Comparison of ENCODE assay signal across 19 cellular contexts in the genomic region with DNA sequence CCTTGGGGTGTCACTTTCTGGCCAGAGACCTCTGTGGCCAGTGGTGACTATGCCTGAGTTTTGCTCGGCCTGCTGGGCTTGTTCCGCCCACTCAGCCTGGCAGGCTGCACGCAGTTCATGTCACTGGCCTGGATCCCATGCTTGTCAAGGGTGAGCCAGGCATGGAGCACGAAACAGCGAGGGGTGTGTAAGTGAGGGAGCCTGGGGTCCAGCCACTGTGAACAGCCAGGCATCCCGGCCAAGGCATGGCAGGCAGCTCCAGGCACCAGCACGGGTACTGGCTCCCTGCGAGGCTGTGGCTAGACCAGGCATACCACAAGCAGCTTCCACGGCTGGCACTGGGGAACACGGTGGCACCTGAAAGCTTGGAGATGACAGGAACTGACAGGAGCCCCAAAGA.
"Had no signal": no experiment of that assay in that cellular context is flagged by ENCODE, and none has a peak within 500 bp of the region (broad histone marks: within the 10 kb centered on the region; RNA-seq: fewer than 3 reads in every experiment).

No MANE protein-coding gene starts in this region.

- H3K4me3 ChIP-seq: body of pancreas, smooth muscle cell, uterus had no signal

- H3K27me3 ChIP-seq: body of pancreas, foreskin keratinocyte, neutrophil, uterus had no signal

- H3K9me3 ChIP-seq: body of pancreas, neutrophil, uterus had no signal

- H3K4me1 Mint-ChIP-seq: immature natural killer cell, naive B cell had no signal

- H3K27me3 Mint-ChIP-seq: activated CD8-positive, alpha-beta T cell treated with anti-CD3 and anti-CD28 coated beads for 36 hours; activated naive CD8-positive, alpha-beta T cell; dendritic cell treated with granulocyte-macrophage colony-stimulating factor and Interleukin-4, amounts not matched to agents 40 ng/mL and 50 ng/mL, for 4 days; effector memory CD8-positive, alpha-beta T cell; naive B cell had no signal

- H3K27ac Mint-ChIP-seq: activated CD8-positive, alpha-beta T cell treated with anti-CD3 and anti-CD28 coated beads for 36 hours; activated naive CD8-positive, alpha-beta T cell; dendritic cell treated with granulocyte-macrophage colony-stimulating factor and Interleukin-4, amounts not matched to agents 40 ng/mL and 50 ng/mL, for 4 days; effector memory CD8-positive, alpha-beta T cell; immature natural killer cell; naive B cell; WTC11 had no signal

- H3K27ac ChIP-seq: body of pancreas, foreskin keratinocyte, neutrophil, parathyroid adenoma, uterus had no signal

- H3K36me3 ChIP-seq: neutrophil, uterus had no signal

- H3K4me3 Mint-ChIP-seq: activated CD8-positive, alpha-beta T cell treated with anti-CD3 and anti-CD28 coated beads for 36 hours; activated naive CD8-positive, alpha-beta T cell; activated T-cell treated with anti-CD3 and anti-CD28 coated beads, Interleukin-2, amount 50 U/mL, for 4 hours; dendritic cell treated with granulocyte-macrophage colony-stimulating factor and Interleukin-4, amounts not matched to agents 40 ng/mL and 50 ng/mL, for 4 days; effector memory CD8-positive, alpha-beta T cell; immature natural killer cell; WTC11 had no signal

- H3K4me1 ChIP-seq: body of pancreas, foreskin keratinocyte, parathyroid adenoma, uterus had no signal

- ATAC-seq: activated CD8-positive, alpha-beta T cell treated with anti-CD3 and anti-CD28 coated beads for 36 hours; body of pancreas; effector memory CD8-positive, alpha-beta T cell; foreskin keratinocyte had no signal

- H3K36me3 Mint-ChIP-seq: activated naive CD8-positive, alpha-beta T cell; naive B cell; WTC11 had no signal

- DNase-seq: activated CD4-positive, alpha-beta T cell treated with anti-CD3 and anti-CD28 coated beads for 4 hours; activated CD8-positive, alpha-beta T cell treated with anti-CD3 and anti-CD28 coated beads for 36 hours; activated gamma-delta T cell; activated T-cell treated with anti-CD3 and anti-CD28 coated beads, Interleukin-2, amount 50 U/mL, for 4 hours; amniotic stem cell; central memory CD4-positive, alpha-beta T cell; effector memory CD8-positive, alpha-beta T cell; foreskin keratinocyte; immature natural killer cell; naive B cell; T-helper 2 cell had no signal
